ENCODE assay signal across 32 cellular contexts in the genomic region with DNA sequence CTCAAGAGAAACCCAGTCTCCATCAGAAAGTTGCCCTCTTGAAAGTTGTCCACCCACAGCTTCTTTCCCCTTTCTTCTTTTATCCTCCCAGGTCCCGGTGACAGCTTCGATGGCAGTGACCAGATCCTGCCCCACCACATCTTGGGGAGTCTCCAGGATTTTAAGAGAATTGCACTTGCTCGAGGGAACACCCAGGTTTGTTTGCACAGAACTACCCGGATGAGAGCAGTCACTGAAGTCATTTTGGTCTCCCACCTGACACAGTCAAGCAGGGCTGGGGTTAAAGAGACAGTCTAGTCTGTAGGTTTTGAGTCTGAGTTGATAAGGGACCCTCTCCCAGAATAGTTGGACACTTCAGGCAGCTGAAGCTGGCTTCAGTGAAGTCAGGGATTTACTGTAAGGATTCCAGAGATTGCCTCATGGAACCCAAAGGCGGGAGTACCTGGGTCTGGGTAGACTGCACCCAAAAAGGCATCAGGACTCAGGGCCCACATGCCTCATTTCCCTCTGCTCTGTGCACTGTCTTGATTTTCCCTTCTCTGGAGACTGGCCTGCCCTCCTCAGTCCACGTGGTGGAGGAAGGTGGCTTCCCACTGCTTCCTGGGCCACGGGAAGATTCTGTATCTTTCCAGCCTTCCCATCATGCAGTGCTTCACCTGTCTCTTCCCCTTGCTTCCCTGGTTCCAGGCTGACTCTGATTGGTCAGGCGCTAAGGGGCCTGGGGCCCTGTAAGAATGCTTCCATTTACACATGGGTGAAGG. TPM values are rescaled to one million over a fixed set of nuclear protein-coding genes. Genes with fewer than 3 reads are reported as not detected.
DNase-seq lines count a peak whose midpoint lies in the region; ATAC-seq, FAIRE-seq and TF ChIP-seq lines count a peak whose summit lies in the region.
"Had no signal": no experiment of that assay in that cellular context is flagged by ENCODE, and none has a peak within 500 bp of the region (broad histone marks: within the 10 kb centered on the region; RNA-seq: fewer than 3 reads in every experiment).

No MANE protein-coding gene starts in this region.

- DNase-seq in D721Med (ENCODE audit: insufficient read length, low spot score) (peak; percentile 5), HCT116 (ENCODE audit: low read depth, low spot score) (no peak), cerebellum (ENCODE audit: low spot score) (peak; percentile 54), neuronal stem cell (ENCODE audit: low spot score) (no peak), left lobe of liver (ENCODE audit: low spot score) (no peak), NCI-H2107 treated with DMSO at 0.1 percent for 48 hours (lab: John Stamatoyannopoulos, UW; ENCODE audit: unreplicated experiment) (no peak)
- DNase-seq: activated CD4-positive, alpha-beta T cell treated with anti-CD3 and anti-CD28 coated beads, Interleukin-2, amount 50 U/mL, for 48 hours; activated CD8-positive, alpha-beta memory T cell treated with anti-CD3 and anti-CD28 coated beads, Interleukin-2, amount 50 U/mL, for 4 hours; activated naive CD4-positive, alpha-beta T cell treated with Interleukin-2 at 50 U/mL for 16 hours; COR-L47; DMS79; GDM1; head of caudate nucleus; kidney glomerular epithelial cell; MM.1S; NCI-H2029; NCI-H524 treated with DMSO at 0.1 percent for 48 hours; NK-92 treated with Interleukin-12 subunit alpha and Interleukin-12 subunit beta, amount 100 ng/mL, for 24 hours; stimulated activated CD4-positive, alpha-beta T cell treated with anti-CD3 and anti-CD28 coated beads, Interleukin-12 subunit alpha, Interleukin-12 subunit beta, amount 100 ng/mL, for 4 hours; stimulated activated CD4-positive, alpha-beta T cell treated with anti-CD3 and anti-CD28 coated beads, Interleukin-2, amount 100 ng/mL, for 48 hours; T-helper 1 cell had no signal

- no peak for TF ChIP-seq RAD21 in HCT116 (IDR thresholded peaks at IDR 0.05; ENCODE audit: low read depth)

- H4K20me1 ChIP-seq in HCT116 (ENCODE audit: insufficient read depth), result no peaks in the 10 kb centered on the region

- no TSS peak for BruUV-seq in HCT116 (replicated peaks; lab: Mats Ljungman, UMichigan)

- TF ChIP-seq CTCF in D721Med (IDR thresholded peaks at IDR 0.05; ENCODE audit: insufficient read depth, missing control alignments), result no peak
- TF ChIP-seq CTCF in HCT116 (IDR thresholded peaks at IDR 0.05 in 2 of 3, conservative IDR thresholded peaks at IDR 0.05 in 1 of 3; ENCODE audit: borderline replicate concordance in 1 of 3, insufficient read depth in 1 of 3, low read depth in 2 of 3, low read length in 2 of 3), result no peak

- no peak overlapping the region for H4K8ac ChIP-seq in neuronal stem cell (ENCODE audit: low read depth, low read length)

- H3K9me2 ChIP-seq in HCT116 (ENCODE audit: insufficient read depth), result no peaks in the 10 kb centered on the region

- H3K23ac ChIP-seq in neuronal stem cell (ENCODE audit: low read depth, low read length, poor library complexity), result no peak overlapping the region

- WGBS in neuronal stem cell (ENCODE audit: extremely low coverage in 2 of 2, insufficient read length in 2 of 2, insufficient replicate concordance in 1 of 2), 2 donors, result no CpG with 5 or more reads among the region's 8 CpGs

- intact Hi-C loops in HCT116 (cut with micrococcal nuclease), result no loop called here

- RAD21 ChIA-PET in HCT116 (lab: Charles Lee; ENCODE audit: low non-redundant PET in 1 of 2, low total read pairs in 2 of 2, uncharacterized antibody in 2 of 2, unreplicated experiment in 2 of 2), result no interaction called here

- H3K79me1 ChIP-seq in neuronal stem cell (ENCODE audit: low read depth, low read length), result no peaks in the 10 kb centered on the region

- CTCF ChIA-PET in HCT116 (lab: Charles Lee), result interaction anchor here (0.8 kb wide), 1 partner anchor 16 kb away, joined by 3 read pairs; no protein-coding TSS in a partner anchor

- peak overlapping the region; percentile 41 for H2AFZ ChIP-seq in HCT116 (ENCODE audit: low read depth, low read length, poor library complexity, severe bottlenecking)
- peak overlapping the region; percentile 75 for H2AFZ ChIP-seq in neuronal stem cell (ENCODE audit: low read length)

- H2AK5ac ChIP-seq in neuronal stem cell (ENCODE audit: low read depth, low read length), result no peak overlapping the region

- no peak for FAIRE-seq in D721Med (lab: Jason Lieb, UNC)
- FAIRE-seq: TTC549 had no signal

- H4K91ac ChIP-seq in neuronal stem cell (ENCODE audit: low read depth, low read length, poor library complexity), result no peak overlapping the region

- ATAC-seq in HCT116, result peak; percentile 68
- ATAC-seq in left lobe of liver, result no peak
- no peak for ATAC-seq in HG02759 (IDR thresholded peaks at IDR 0.05; ENCODE audit: unreplicated experiment)

- no peaks in the 10 kb centered on the region for H3K79me2 ChIP-seq in HCT116 (ENCODE audit: insufficient read depth, low read length)

- H3K4me2 ChIP-seq in HCT116 (ENCODE audit: low read length) (no peak overlapping the region; the same call in 1 of the 2 replicates), neuronal stem cell (ENCODE audit: insufficient read depth, low read length, poor library complexity, severe bottlenecking) (no peak overlapping the region)
- H3K4me2 ChIP-seq: KMS-11 had no signal

- H3K4me3 ChIP-seq in HCT116 (replicated peaks in 1 of 2; ENCODE audit: low read depth in 1 of 2, low read length in 2 of 2) (no peak overlapping the region), neuronal stem cell (ENCODE audit: low read length in 2 of 2) (no peak overlapping the region)
- H3K4me3 ChIP-seq: esophagus muscularis mucosa, prostate gland, sigmoid colon, SK-N-MC, tibial nerve had no signal

- H3K4me1 ChIP-seq in HCT116 (ENCODE audit: control insufficient read depth in 1 of 2, insufficient read depth in 2 of 2, low read length in 2 of 2) (peaks cover 0 to 6% of the 10 kb centered on the region in 2 experiments; a peak in 1 of 4 replicates), neuronal stem cell (ENCODE audit: control insufficient read depth in 2 of 2, insufficient read depth in 1 of 2, low read depth in 1 of 2, low read length in 2 of 2) (peaks cover 11% of the 10 kb centered on the region in 2 donors)

- H2BK15ac ChIP-seq in neuronal stem cell (ENCODE audit: low read length), result no peak overlapping the region

- no peak overlapping the region for H3K27ac ChIP-seq in HCT116 (ENCODE audit: low read depth, low read length)
- H3K27ac ChIP-seq in neuronal stem cell (replicated peaks; ENCODE audit: low read length), result no peak overlapping the region
- H3K27ac ChIP-seq: KMS-11, sigmoid colon, SK-N-MC had no signal

- H3K9ac ChIP-seq in HCT116 (ENCODE audit: low read length) (no peak overlapping the region), neuronal stem cell (ENCODE audit: low read depth, low read length, poor library complexity) (no peak overlapping the region)
- H3K9ac ChIP-seq: KMS-11 had no signal

- no peaks in the 10 kb centered on the region for H3K36me3 ChIP-seq in HCT116 (ENCODE audit: control insufficient read depth in 1 of 2, insufficient read depth in 2 of 2, low read length in 2 of 2)
- H3K36me3 ChIP-seq in neuronal stem cell (replicated peaks in 1 of 2; ENCODE audit: control insufficient read depth in 2 of 2, insufficient read depth in 2 of 2, low read length in 2 of 2), result no peaks in the 10 kb centered on the region
- H3K36me3 ChIP-seq: esophagus muscularis mucosa, prostate gland, sigmoid colon, tibial nerve had no signal

- H2BK12ac ChIP-seq in neuronal stem cell (ENCODE audit: low read length), result no peak overlapping the region

- no peaks in the 10 kb centered on the region for H3K27me3 ChIP-seq in HCT116 (ENCODE audit: insufficient read depth, low read length)
- H3K27me3 ChIP-seq in neuronal stem cell (ENCODE audit: control insufficient read depth in 3 of 3, insufficient read depth in 3 of 3, low read depth in 1 of 3, low read length in 3 of 3), result peaks cover 0 to 35% (median 0%) of the 10 kb centered on the region in 3 experiments
- H3K27me3 ChIP-seq: esophagus muscularis mucosa, sigmoid colon, tibial nerve had no signal

- TF ChIP-seq POLR2A in HCT116 (IDR thresholded peaks at IDR 0.05; ENCODE audit: borderline replicate concordance, extremely low read depth, insufficient read depth, insufficient read length), result no peak

- H3K14ac ChIP-seq in neuronal stem cell (ENCODE audit: low read length), result no peak overlapping the region

- POLR2A ChIA-PET in HCT116 (lab: Charles Lee), result no interaction called here

- H2BK120ac ChIP-seq in neuronal stem cell (ENCODE audit: low read depth, low read length), result peak overlapping the region; percentile 6

- no peak overlapping the region for H2BK5ac ChIP-seq in neuronal stem cell (ENCODE audit: low read length)

- H3K4ac ChIP-seq in neuronal stem cell (ENCODE audit: low read length), result no peak overlapping the region

- no peak overlapping the region for H3K18ac ChIP-seq in neuronal stem cell (ENCODE audit: low read length)

- H3K9me3 ChIP-seq in HCT116 (ENCODE audit: control insufficient read depth in 1 of 2, insufficient read depth in 1 of 2, low read depth in 1 of 2, low read length in 2 of 2), result no peaks in the 10 kb centered on the region
- no peaks in the 10 kb centered on the region for H3K9me3 ChIP-seq in neuronal stem cell (replicated peaks in 1 of 2; ENCODE audit: control insufficient read depth in 2 of 2, insufficient read depth in 1 of 2, low read depth in 1 of 2, low read length in 2 of 2)
- H3K9me3 ChIP-seq: esophagus muscularis mucosa, prostate gland, sigmoid colon, tibial nerve had no signal

TF ChIP-seq in HCT116, 20 proteins besides CTCF, POLR2A, EP300 and RAD21 (continues in another document):
- TF ChIP-seq SP1 (IDR thresholded peaks at IDR 0.05; ENCODE audit: low read depth), result no peak

RNA-seq across cellular contexts. Expression of gene MYCBPAP, which starts 9.4 kb away (rescaled TPM):
- total RNA-seq in HCT116 (2021; ENCODE audit: unreplicated experiment), result not detected
- polyA plus RNA-seq in HCT116 (2012), result 0.45 TPM in 1 of 2 replicates, not detected in the other
- total RNA-seq in cerebellum, result 0.91 TPM
- 1.8 TPM for polyA plus RNA-seq in neuronal stem cell (2013, experiment 1 of 2)
- 2.2 TPM for polyA plus RNA-seq in neuronal stem cell (2013, experiment 2 of 2)
- not detected for total RNA-seq in left lobe of liver
- total RNA-seq: HT1080 had no signal

RNA-seq across cellular contexts. Expression of gene EPN3, which starts 14.9 kb away (rescaled TPM):
- total RNA-seq in HCT116 (2021; ENCODE audit: unreplicated experiment) (17.8 TPM), cerebellum (0.18 TPM), left lobe of liver (0.35 TPM)
- 11.6 and 12.0 TPM in 2 replicates for polyA plus RNA-seq in HCT116 (2012)
- 0.04 TPM for polyA plus RNA-seq in neuronal stem cell (2013, experiment 1 of 2)
- 0.07 TPM for polyA plus RNA-seq in neuronal stem cell (2013, experiment 2 of 2)
- total RNA-seq: esophagus muscularis mucosa, HT1080, lung microvascular endothelial cell, sigmoid colon had no signal

RNA-seq across cellular contexts. Expression of gene SPATA20, which starts 29.3 kb away (rescaled TPM):
- total RNA-seq in HCT116 (2021; ENCODE audit: unreplicated experiment) (57.5 TPM), cerebellum (15.6 TPM), left lobe of liver (40.6 TPM)
- 59.6 and 63.2 TPM in 2 replicates for polyA plus RNA-seq in HCT116 (2012)
- 17.6 TPM for polyA plus RNA-seq in neuronal stem cell (2013, experiment 1 of 2)
- 18.9 TPM for polyA plus RNA-seq in neuronal stem cell (2013, experiment 2 of 2)

RNA-seq across cellular contexts. Expression of gene RSAD1, which starts 39.0 kb away (rescaled TPM):
- total RNA-seq in HCT116 (2021; ENCODE audit: unreplicated experiment), result 82.7 TPM
- 50.4 and 56.4 TPM in 2 replicates for polyA plus RNA-seq in HCT116 (2012)
- total RNA-seq in cerebellum, result 19.0 TPM
- polyA plus RNA-seq in neuronal stem cell (2013, experiment 1 of 2), result 8.9 TPM
- 8.5 TPM for polyA plus RNA-seq in neuronal stem cell (2013, experiment 2 of 2)
- total RNA-seq in left lobe of liver, result 27.4 TPM

RNA-seq across cellular contexts. Expression of gene CACNA1G, which starts 42.8 kb away (rescaled TPM):
- 3.4 TPM for total RNA-seq in HCT116 (2021; ENCODE audit: unreplicated experiment)
- 1.3 and 1.7 TPM in 2 replicates for polyA plus RNA-seq in HCT116 (2012)
- 32.8 TPM for total RNA-seq in cerebellum
- polyA plus RNA-seq in neuronal stem cell (2013, experiment 1 of 2), result 3.0 TPM
- polyA plus RNA-seq in neuronal stem cell (2013, experiment 2 of 2), result 2.8 TPM
- total RNA-seq in left lobe of liver, result 0.10 TPM
- total RNA-seq: dermis microvascular lymphatic vessel endothelial cell, lung microvascular endothelial cell had no signal

Comparison
In these comparisons a context has a peak if more than half of its experiments do, and no peak if none do; other contexts are left out.
1. DNase-seq: peak in D721Med (single experiment) and cerebellum (single experiment); none in HCT116 (single experiment), neuronal stem cell (single experiment), left lobe of liver (single experiment) and NCI-H2107 treated with DMSO at 0.1 percent for 48 hours (single experiment).
2. RNA of gene EPN3, which starts 14.9 kb away (total RNA-seq): 17.8 TPM in HCT116 (single experiment); 0.35 TPM in left lobe of liver (single experiment) and 0.18 TPM in cerebellum (single experiment); every median in the first group is over 10 times any median in the second.